ENCODE assay signal across 8 cellular contexts in genomic region chr13:27171830-27172494, GRCh38.
DNase-seq lines count a peak whose midpoint lies in the region; ATAC-seq and TF ChIP-seq lines count a peak whose summit lies in the region.

No MANE protein-coding gene starts in this region.

- H3K9me3 ChIP-seq in RWPE2 (ENCODE audit: severe bottlenecking) = no peaks in the 10 kb centered on the region

- no peaks in the 10 kb centered on the region for H3K36me3 Mint-ChIP-seq in nephron progenitor cell (ENCODE audit: low read depth)
- H3K36me3 Mint-ChIP-seq in stimulated activated naive CD8-positive, alpha-beta T cell treated with anti-CD3 and anti-CD28 coated beads, Interleukin-15, Interleukin-2, amounts not matched to agents 100 ng/mL and 50 ng/mL, for 24 hours (ENCODE audit: low read depth) = peaks cover 4% of the 10 kb centered on the region

- H3K36me3 ChIP-seq in KMS-11 (ENCODE audit: insufficient read depth) = no peaks in the 10 kb centered on the region
- no peaks in the 10 kb centered on the region for H3K36me3 ChIP-seq in RWPE2 (ENCODE audit: low read depth)

- H3K9ac ChIP-seq in KMS-11 = peak overlapping the region; percentile 44; the same call in 1 of the 2 replicates

- peak overlapping the region; percentile 34; the same call in 1 of the 2 replicates for H3K27ac ChIP-seq in KMS-11
- peak overlapping the region; percentile 79 for H3K27ac ChIP-seq in RWPE2 (ENCODE audit: poor library complexity, severe bottlenecking)

- H3K27ac Mint-ChIP-seq in nephron progenitor cell = peak overlapping the region; percentile 4
- H3K27ac Mint-ChIP-seq in stimulated activated naive CD8-positive, alpha-beta T cell treated with anti-CD3 and anti-CD28 coated beads, Interleukin-15, Interleukin-2, amounts not matched to agents 100 ng/mL and 50 ng/mL, for 24 hours = peak overlapping the region; percentile 95

- TF ChIP-seq CTCF in KMS-11 (conservative IDR thresholded peaks at IDR 0.05; ENCODE audit: low read depth, low read length) (no peak), RWPE2 (IDR thresholded peaks at IDR 0.05; ENCODE audit: poor library complexity, severe bottlenecking) (no peak), fibroblast of pulmonary artery (IDR thresholded peaks at IDR 0.05; ENCODE audit: low read length, missing control alignments) (no peak), nephron progenitor cell (IDR thresholded peaks at IDR 0.05) (no peak)

- H3K4me2 ChIP-seq in KMS-11 = peak overlapping the region; percentile 51; the same call in 1 of the 2 replicates

- H3K4me1 ChIP-seq in KMS-11 (ENCODE audit: low read depth, poor library complexity, severe bottlenecking) (peaks cover 14% of the 10 kb centered on the region), RWPE2 (ENCODE audit: insufficient read depth, poor library complexity, severe bottlenecking) (peaks cover 24% of the 10 kb centered on the region)

- H3K27me3 ChIP-seq in KMS-11 (ENCODE audit: insufficient read depth, low read depth) (no peaks in the 10 kb centered on the region), RWPE2 (ENCODE audit: insufficient read depth, poor library complexity, severe bottlenecking) (no peaks in the 10 kb centered on the region)

- H3K4me3 ChIP-seq in KMS-11 (IDR thresholded peaks at IDR 0.05; ENCODE audit: insufficient read depth, low read depth, low read length) (no peak overlapping the region), RWPE2 (ENCODE audit: severe bottlenecking) (peak overlapping the region; percentile 67), fibroblast of pulmonary artery (replicated peaks; ENCODE audit: low read depth, low read length) (peak overlapping the region; percentile 75)

- peak overlapping the region; percentile 86 for H3K4me3 Mint-ChIP-seq in nephron progenitor cell
- H3K4me3 Mint-ChIP-seq in stimulated activated naive CD8-positive, alpha-beta T cell treated with anti-CD3 and anti-CD28 coated beads, Interleukin-15, Interleukin-2, amounts not matched to agents 100 ng/mL and 50 ng/mL, for 24 hours = peak overlapping the region; percentile 89

- H3K9me3 Mint-ChIP-seq in nephron progenitor cell = no peaks in the 10 kb centered on the region
- H3K9me3 Mint-ChIP-seq in stimulated activated naive CD8-positive, alpha-beta T cell treated with anti-CD3 and anti-CD28 coated beads, Interleukin-15, Interleukin-2, amounts not matched to agents 100 ng/mL and 50 ng/mL, for 24 hours = no peaks in the 10 kb centered on the region

- peaks cover 43% of the 10 kb centered on the region for H3K4me1 Mint-ChIP-seq in nephron progenitor cell
- H3K4me1 Mint-ChIP-seq in stimulated activated naive CD8-positive, alpha-beta T cell treated with anti-CD3 and anti-CD28 coated beads, Interleukin-15, Interleukin-2, amounts not matched to agents 100 ng/mL and 50 ng/mL, for 24 hours (ENCODE audit: low read depth) = peaks cover 68% of the 10 kb centered on the region

- peaks cover 24% of the 10 kb centered on the region; the same call in 1 of the 2 replicates for H3K79me2 ChIP-seq in KMS-11 (ENCODE audit: insufficient read depth, low read depth)

- ATAC-seq in GM21723 (IDR thresholded peaks at IDR 0.05; ENCODE audit: unreplicated experiment) (peak; percentile 70), RWPE2 (ENCODE audit: low read depth) (peak; percentile 88)

- DNase-seq in EL (peak; percentile 91), RWPE2 (ENCODE audit: low spot score) (peak; percentile 84), fibroblast of pulmonary artery (ENCODE audit: low read depth) (peak; percentile 94), nephron progenitor cell (peak; percentile 94)
- DNase-seq in activated effector memory CD4-positive, alpha-beta T cell treated with Interleukin-2 at 50 U/mL for 16 hours = peak; percentile 92

- H2AFZ ChIP-seq in KMS-11 (ENCODE audit: low read depth) = peak overlapping the region; percentile 55; the same call in 1 of the 2 replicates

- H3K27me3 Mint-ChIP-seq in nephron progenitor cell (ENCODE audit: low read depth, poor library complexity) = peaks cover 11% of the 10 kb centered on the region
- no peaks in the 10 kb centered on the region for H3K27me3 Mint-ChIP-seq in stimulated activated naive CD8-positive, alpha-beta T cell treated with anti-CD3 and anti-CD28 coated beads, Interleukin-15, Interleukin-2, amounts not matched to agents 100 ng/mL and 50 ng/mL, for 24 hours

- H4K20me1 ChIP-seq in KMS-11 (ENCODE audit: insufficient read depth) = no peaks in the 10 kb centered on the region
